Comparison of ENCODE assay signal across 1 cellular context in the genomic region with DNA sequence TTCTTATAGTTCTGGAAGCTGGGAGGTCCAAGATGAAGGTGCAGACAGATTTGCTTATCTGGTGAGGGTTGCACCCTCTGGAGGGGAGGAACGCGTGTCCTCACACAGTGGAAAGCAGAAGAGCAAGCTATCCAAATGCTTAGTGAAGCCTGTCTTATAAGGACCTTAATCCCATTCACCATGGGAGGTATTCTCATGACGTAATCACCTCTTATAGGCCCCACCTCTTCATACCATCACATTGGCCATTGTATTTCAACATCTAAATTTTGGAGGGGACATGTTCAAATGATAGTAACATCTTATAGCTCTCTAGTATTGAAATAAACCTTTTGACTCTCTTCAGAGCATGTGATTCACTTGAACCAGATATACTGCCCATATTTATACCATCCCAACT.
TF ChIP-seq lines count a peak whose summit lies in the region.

No MANE protein-coding gene starts in this region.

TF ChIP-seq in HEK293, 187 proteins besides CTCF, POLR2A, EP300 and RAD21:
- TF ChIP-seq, protein P1, sequence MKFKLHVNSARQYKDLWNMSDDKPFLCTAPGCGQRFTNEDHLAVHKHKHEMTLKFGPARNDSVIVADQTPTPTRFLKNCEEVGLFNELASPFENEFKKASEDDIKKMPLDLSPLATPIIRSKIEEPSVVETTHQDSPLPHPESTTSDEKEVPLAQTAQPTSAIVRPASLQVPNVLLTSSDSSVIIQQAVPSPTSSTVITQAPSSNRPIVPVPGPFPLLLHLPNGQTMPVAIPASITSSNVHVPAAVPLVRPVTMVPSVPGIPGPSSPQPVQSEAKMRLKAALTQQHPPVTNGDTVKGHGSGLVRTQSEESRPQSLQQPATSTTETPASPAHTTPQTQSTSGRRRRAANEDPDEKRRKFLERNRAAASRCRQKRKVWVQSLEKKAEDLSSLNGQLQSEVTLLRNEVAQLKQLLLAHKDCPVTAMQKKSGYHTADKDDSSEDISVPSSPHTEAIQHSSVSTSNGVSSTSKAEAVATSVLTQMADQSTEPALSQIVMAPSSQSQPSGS (tag by site-specific recombination; IDR thresholded peaks at IDR 0.05; ENCODE audit: low read depth): peak; percentile 46; the same call in 1 of the 2 replicates
- TF ChIP-seq, protein P2, sequence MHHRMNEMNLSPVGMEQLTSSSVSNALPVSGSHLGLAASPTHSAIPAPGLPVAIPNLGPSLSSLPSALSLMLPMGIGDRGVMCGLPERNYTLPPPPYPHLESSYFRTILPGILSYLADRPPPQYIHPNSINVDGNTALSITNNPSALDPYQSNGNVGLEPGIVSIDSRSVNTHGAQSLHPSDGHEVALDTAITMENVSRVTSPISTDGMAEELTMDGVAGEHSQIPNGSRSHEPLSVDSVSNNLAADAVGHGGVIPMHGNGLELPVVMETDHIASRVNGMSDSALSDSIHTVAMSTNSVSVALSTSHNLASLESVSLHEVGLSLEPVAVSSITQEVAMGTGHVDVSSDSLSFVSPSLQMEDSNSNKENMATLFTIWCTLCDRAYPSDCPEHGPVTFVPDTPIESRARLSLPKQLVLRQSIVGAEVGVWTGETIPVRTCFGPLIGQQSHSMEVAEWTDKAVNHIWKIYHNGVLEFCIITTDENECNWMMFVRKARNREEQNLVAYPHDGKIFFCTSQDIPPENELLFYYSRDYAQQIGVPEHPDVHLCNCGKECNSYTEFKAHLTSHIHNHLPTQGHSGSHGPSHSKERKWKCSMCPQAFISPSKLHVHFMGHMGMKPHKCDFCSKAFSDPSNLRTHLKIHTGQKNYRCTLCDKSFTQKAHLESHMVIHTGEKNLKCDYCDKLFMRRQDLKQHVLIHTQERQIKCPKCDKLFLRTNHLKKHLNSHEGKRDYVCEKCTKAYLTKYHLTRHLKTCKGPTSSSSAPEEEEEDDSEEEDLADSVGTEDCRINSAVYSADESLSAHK (tag by site-specific recombination; IDR thresholded peaks at IDR 0.05): no peak
